In the genomic region with DNA sequence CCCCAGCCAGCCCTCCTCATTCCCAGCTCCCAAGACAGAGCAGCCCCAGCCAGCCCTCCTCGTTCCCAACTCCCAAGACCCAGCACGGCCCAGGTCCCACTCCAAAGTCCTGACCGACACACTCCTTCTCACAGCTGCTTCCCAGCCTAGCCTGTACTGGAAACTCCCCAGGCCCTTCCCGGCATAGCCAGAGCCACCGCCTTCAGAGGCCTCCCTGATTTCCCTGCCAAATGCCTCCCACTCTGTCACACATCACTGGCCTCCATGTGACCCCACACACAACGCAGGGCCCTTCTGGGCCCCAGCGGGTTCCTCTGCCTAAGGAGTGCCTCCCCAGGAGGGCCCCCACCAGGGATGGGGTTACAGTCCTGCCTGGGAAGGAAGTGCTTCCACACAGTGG, we compare ENCODE assay signal across 10 cellular contexts. TPM values are rescaled to one million over a fixed set of nuclear protein-coding genes. Genes with fewer than 3 reads are reported as not detected.
A peak's percentile ranks its signal among the peaks of the same experiment; 100 is the strongest.
DNase-seq lines count a peak whose midpoint lies in the region; ATAC-seq, FAIRE-seq and TF ChIP-seq lines count a peak whose summit lies in the region.
"Had no signal": no experiment of that assay in that cellular context is flagged by ENCODE, and none has a peak within 500 bp of the region (broad histone marks: within the 10 kb centered on the region; RNA-seq: fewer than 3 reads in every experiment).

No MANE protein-coding gene starts in this region.

- intact Hi-C loops in CD14-positive monocyte (cut with micrococcal nuclease) = no loop called here

- H3K27me3 ChIP-seq in HUES6 (ENCODE audit: control insufficient read depth, insufficient read depth, low read length) = peaks cover 7% of the 10 kb centered on the region

- no peak for FAIRE-seq in D721Med (lab: Jason Lieb, UNC)

- H3K9me3 ChIP-seq in HUES6 (ENCODE audit: control insufficient read depth, insufficient read depth, low read depth, low read length) = no peaks in the 10 kb centered on the region

- H3K9ac ChIP-seq in HUES6 (ENCODE audit: low read length) = peak overlapping the region; percentile 24

- H3K27ac ChIP-seq in HUES6 (ENCODE audit: low read depth, low read length) = no peak overlapping the region

- DNase-seq in CD14-positive monocyte (ENCODE audit: low spot score) (no peak), chondrocyte (ENCODE audit: low spot score) (no peak), D721Med (ENCODE audit: insufficient read length, low spot score) (no peak), retina (no peak)
- DNase-seq in natural killer cell treated with Interleukin-12 subunit alpha and Interleukin-12 subunit beta and Interleukin-15 and Interleukin-18, amount 100 ng/mL, for 72 hours (ENCODE audit: low spot score) = no peak
- DNase-seq: GDM1, islet precursor cell had no signal

- ATAC-seq in natural killer cell treated with Interleukin-12 subunit alpha and Interleukin-12 subunit beta and Interleukin-15 and Interleukin-18, amount 100 ng/mL, for 72 hours = no peak
- no peak for ATAC-seq in HG03442 (IDR thresholded peaks at IDR 0.05; ENCODE audit: unreplicated experiment)
- ATAC-seq in GM19395 (IDR thresholded peaks at IDR 0.05; ENCODE audit: unreplicated experiment) = no peak

- H3K27me3 Mint-ChIP-seq in CD14-positive monocyte (ENCODE audit: low read depth in 3 of 3) (peaks cover 0 to 1% (median 0%) of the 10 kb centered on the region in 3 donors), chondrocyte (ENCODE audit: low read depth) (no peaks in the 10 kb centered on the region)
- no peaks in the 10 kb centered on the region for H3K27me3 Mint-ChIP-seq in natural killer cell treated with Interleukin-12 subunit alpha and Interleukin-12 subunit beta and Interleukin-15 and Interleukin-18, amount 100 ng/mL, for 72 hours

- H3K27ac Mint-ChIP-seq in CD14-positive monocyte (peak overlapping the region in 4 of 7 donors; percentile 34 to 77 (median 64)), chondrocyte (ENCODE audit: unreplicated experiment) (peak overlapping the region; percentile 83)
- H3K27ac Mint-ChIP-seq in natural killer cell treated with Interleukin-12 subunit alpha and Interleukin-12 subunit beta and Interleukin-15 and Interleukin-18, amount 100 ng/mL, for 72 hours = peak overlapping the region; percentile 2 to 26

- H3K36me3 Mint-ChIP-seq in CD14-positive monocyte = peaks cover 31 to 47% of the 10 kb centered on the region in 2 donors
- H3K36me3 Mint-ChIP-seq in chondrocyte (ENCODE audit: low read depth) = peaks cover 1% of the 10 kb centered on the region
- H3K36me3 Mint-ChIP-seq in natural killer cell treated with Interleukin-12 subunit alpha and Interleukin-12 subunit beta and Interleukin-15 and Interleukin-18, amount 100 ng/mL, for 72 hours = no peaks in the 10 kb centered on the region

- no peak overlapping the region for H3K4me3 ChIP-seq in HUES6 (ENCODE audit: low read depth, low read length)

- H3K4me1 Mint-ChIP-seq in CD14-positive monocyte = peaks cover 39% of the 10 kb centered on the region
- peaks cover 45% of the 10 kb centered on the region for H3K4me1 Mint-ChIP-seq in chondrocyte (ENCODE audit: low read depth)
- H3K4me1 Mint-ChIP-seq in natural killer cell treated with Interleukin-12 subunit alpha and Interleukin-12 subunit beta and Interleukin-15 and Interleukin-18, amount 100 ng/mL, for 72 hours (ENCODE audit: low read depth in 2 of 2) = peaks cover 30 to 31% of the 10 kb centered on the region in 2 donors

- H3K9me3 Mint-ChIP-seq in CD14-positive monocyte (no peaks in the 10 kb centered on the region), chondrocyte (ENCODE audit: low read depth) (no peaks in the 10 kb centered on the region)
- no peaks in the 10 kb centered on the region for H3K9me3 Mint-ChIP-seq in natural killer cell treated with Interleukin-12 subunit alpha and Interleukin-12 subunit beta and Interleukin-15 and Interleukin-18, amount 100 ng/mL, for 72 hours

- H3K4me1 ChIP-seq in HUES6 (ENCODE audit: control insufficient read depth, insufficient read depth, low read length) = peaks cover 18% of the 10 kb centered on the region

- H3K4me3 Mint-ChIP-seq in CD14-positive monocyte (no peak overlapping the region), chondrocyte (ENCODE audit: unreplicated experiment) (peak overlapping the region; percentile 13)
- peak overlapping the region; percentile 86 for H3K4me3 Mint-ChIP-seq in natural killer cell treated with Interleukin-12 subunit alpha and Interleukin-12 subunit beta and Interleukin-15 and Interleukin-18, amount 100 ng/mL, for 72 hours

- peaks cover 35% of the 10 kb centered on the region for H3K36me3 ChIP-seq in HUES6 (ENCODE audit: control insufficient read depth, insufficient read depth, low read length)

- no peak for TF ChIP-seq CTCF in CD14-positive monocyte (IDR thresholded peaks at IDR 0.05)
- no peak for TF ChIP-seq CTCF in chondrocyte (IDR thresholded peaks at IDR 0.05)
- TF ChIP-seq CTCF in D721Med (IDR thresholded peaks at IDR 0.05; ENCODE audit: insufficient read depth, missing control alignments) = no peak

RNA-seq across cellular contexts. Expression of gene UBE2J2, which starts 2.8 kb away (rescaled TPM):
- 10 to 100 TPM; 72.1 to 83.2 TPM for polyA plus RNA-seq in CD14-positive monocyte
- total RNA-seq in chondrocyte = 49.2 to 57.5 TPM (median 52.0 TPM) in 3 replicates
- total RNA-seq in natural killer cell treated with Interleukin-12 subunit alpha and Interleukin-12 subunit beta and Interleukin-15 and Interleukin-18, amount 100 ng/mL, for 72 hours = 100 to 1,000 TPM in 1 of 2 donors, 10 to 100 TPM in 1; 70.6 to 119 TPM

RNA-seq across cellular contexts. Expression of gene SCNN1D, which starts 9.4 kb away (rescaled TPM):
- not detected for polyA plus RNA-seq in CD14-positive monocyte
- total RNA-seq in chondrocyte = 6.6 to 7.4 TPM (median 6.7 TPM) in 3 replicates
- 1 to 10 TPM; 1.5 to 3.2 TPM for total RNA-seq in natural killer cell treated with Interleukin-12 subunit alpha and Interleukin-12 subunit beta and Interleukin-15 and Interleukin-18, amount 100 ng/mL, for 72 hours

RNA-seq across cellular contexts. Expression of gene C1QTNF12, which starts 24.3 kb away (rescaled TPM):
- not detected for polyA plus RNA-seq in CD14-positive monocyte
- total RNA-seq in chondrocyte = 1.3 to 2.1 TPM (median 1.7 TPM) in 3 replicates
- total RNA-seq in natural killer cell treated with Interleukin-12 subunit alpha and Interleukin-12 subunit beta and Interleukin-15 and Interleukin-18, amount 100 ng/mL, for 72 hours = 1 to 10 TPM; 5.2 to 5.6 TPM

RNA-seq across cellular contexts. Expression of gene ACAP3, which starts 36.9 kb away (rescaled TPM):
- polyA plus RNA-seq in CD14-positive monocyte = 1 to 10 TPM; 3.5 to 4.0 TPM
- 51.9 to 77.5 TPM (median 57.5 TPM) in 3 replicates for total RNA-seq in chondrocyte
- total RNA-seq in natural killer cell treated with Interleukin-12 subunit alpha and Interleukin-12 subunit beta and Interleukin-15 and Interleukin-18, amount 100 ng/mL, for 72 hours = 10 to 100 TPM; 32.5 to 60.5 TPM

RNA-seq across cellular contexts. Expression of gene PUSL1, which starts 37.6 kb away (rescaled TPM):
- 10 to 100 TPM; 13.8 to 14.8 TPM for polyA plus RNA-seq in CD14-positive monocyte
- 21.6 to 22.3 TPM (median 22.1 TPM) in 3 replicates for total RNA-seq in chondrocyte
- total RNA-seq in natural killer cell treated with Interleukin-12 subunit alpha and Interleukin-12 subunit beta and Interleukin-15 and Interleukin-18, amount 100 ng/mL, for 72 hours = 10 to 100 TPM; 19.2 to 39.0 TPM

Comparison
In these comparisons a context has a peak if more than half of its experiments do, and no peak if none do; other contexts are left out.
1. H3K27ac Mint-ChIP-seq: peak in every context shown above with its lines; median percentile 83 in chondrocyte; 64 in CD14-positive monocyte; 14 in natural killer cell treated with Interleukin-12 subunit alpha and Interleukin-12 subunit beta and Interleukin-15 and Interleukin-18, amount 100 ng/mL, for 72 hours.
2. H3K4me3 Mint-ChIP-seq: peak in chondrocyte (single experiment) and natural killer cell treated with Interleukin-12 subunit alpha and Interleukin-12 subunit beta and Interleukin-15 and Interleukin-18, amount 100 ng/mL, for 72 hours (single experiment); none in CD14-positive monocyte (0 of 2).